ENCODE assay signal across 1 cellular context in genomic region chr5:78552729-78553341, GRCh38.
TF ChIP-seq lines count a peak whose summit lies in the region.

No MANE protein-coding gene starts in this region.

TF ChIP-seq in H1, 55 proteins besides CTCF, POLR2A, EP300 and RAD21:
- TF ChIP-seq, protein P1, sequence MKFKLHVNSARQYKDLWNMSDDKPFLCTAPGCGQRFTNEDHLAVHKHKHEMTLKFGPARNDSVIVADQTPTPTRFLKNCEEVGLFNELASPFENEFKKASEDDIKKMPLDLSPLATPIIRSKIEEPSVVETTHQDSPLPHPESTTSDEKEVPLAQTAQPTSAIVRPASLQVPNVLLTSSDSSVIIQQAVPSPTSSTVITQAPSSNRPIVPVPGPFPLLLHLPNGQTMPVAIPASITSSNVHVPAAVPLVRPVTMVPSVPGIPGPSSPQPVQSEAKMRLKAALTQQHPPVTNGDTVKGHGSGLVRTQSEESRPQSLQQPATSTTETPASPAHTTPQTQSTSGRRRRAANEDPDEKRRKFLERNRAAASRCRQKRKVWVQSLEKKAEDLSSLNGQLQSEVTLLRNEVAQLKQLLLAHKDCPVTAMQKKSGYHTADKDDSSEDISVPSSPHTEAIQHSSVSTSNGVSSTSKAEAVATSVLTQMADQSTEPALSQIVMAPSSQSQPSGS (IDR thresholded peaks at IDR 0.05; ENCODE audit: low read length), result no peak
- no peak for TF ChIP-seq ZNF274 (IDR thresholded peaks at IDR 0.05; ENCODE audit: borderline replicate concordance, extremely low read depth, low read length)
TF ChIP-seq in H1: peak in this region for 0.
